ENCODE assay signal across 23 cellular contexts in the genomic region with DNA sequence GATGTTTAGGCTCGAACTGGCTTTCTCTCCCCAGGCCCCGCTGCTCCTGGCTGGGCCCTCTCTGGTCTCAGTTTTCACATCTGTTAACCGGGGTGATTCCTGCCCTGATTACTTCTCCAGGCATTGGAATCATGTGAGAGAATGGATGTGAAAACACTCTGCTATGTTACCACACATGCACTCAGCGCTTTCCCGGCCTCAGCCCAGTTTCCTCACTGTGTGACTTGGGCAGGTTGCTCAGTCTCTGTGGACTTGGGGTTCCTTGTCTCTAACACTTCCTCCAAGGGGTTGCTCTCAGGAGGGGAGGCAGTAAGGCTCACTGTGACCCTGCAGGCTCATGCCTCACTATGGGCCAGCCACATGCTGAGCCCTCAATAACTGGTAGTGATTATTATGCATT.
DNase-seq lines count a peak whose midpoint lies in the region; ATAC-seq and TF ChIP-seq lines count a peak whose summit lies in the region.
"Had no signal": no experiment of that assay in that cellular context is flagged by ENCODE, and none has a peak within 500 bp of the region (broad histone marks: within the 10 kb centered on the region; RNA-seq: fewer than 3 reads in every experiment).

No MANE protein-coding gene starts in this region.

- intact Hi-C loops in stomach (cut with DNase I; ENCODE audit: low total_unique reads) = loop anchor here (10.0 kb wide), 1 partner anchor 214 kb away; no protein-coding TSS in a partner anchor

- no peaks in the 10 kb centered on the region for H3K4me1 ChIP-seq in stomach
- H3K4me1 ChIP-seq: Caco-2 had no signal

- no peaks in the 10 kb centered on the region for H3K36me3 Mint-ChIP-seq in nephron (ENCODE audit: low read depth)

- H3K27ac Mint-ChIP-seq in nephron = peak overlapping the region; percentile 53 to 93 (median 87)
- H3K27ac Mint-ChIP-seq: CD4-positive, alpha-beta T cell had no signal

- no peak for ATAC-seq in GM19324 (IDR thresholded peaks at IDR 0.05; ENCODE audit: low FRiP score, unreplicated experiment)
- ATAC-seq: SK-N-SH treated with all-trans-retinoic acid at 6 μM for 48 hours had no signal

- DNase-seq in NB4 (ENCODE audit: low read depth) = peak; percentile 28
- peak; percentile 39 for DNase-seq in ecto neural progenitor cell (ENCODE audit: low spot score)
- peak; percentile 21 for DNase-seq in stomach
- no peak for DNase-seq in DMS114 treated with DMSO at 0.1 percent for 48 hours (lab: John Stamatoyannopoulos, UW; ENCODE audit: unreplicated experiment)
- no peak for DNase-seq in NCI-H748 treated with DMSO at 0.1 percent for 48 hours (lab: John Stamatoyannopoulos, UW)
- DNase-seq: Caco-2; CD4-positive, alpha-beta T cell; DMS153; HCEC 1CT; KBM-7; MM.1S; NCI-H1092; NCI-H1436 treated with DMSO at 0.1 percent for 48 hours; NCI-H1930; NCI-H2227 treated with DMSO at 0.1 percent for 48 hours; NCI-H510A; PC-9; RPMI8226; SHP77 treated with DMSO at 0.1 percent for 48 hours had no signal

- no peak for TF ChIP-seq EP300 in stomach (IDR thresholded peaks at IDR 0.05)

- H3K27ac ChIP-seq in stomach = no peak overlapping the region
- H3K27ac ChIP-seq: BLaER1, PC-9 had no signal

- TF ChIP-seq CTCF in NB4 (IDR thresholded peaks at IDR 0.05; ENCODE audit: low read depth, low read length) (no peak), nephron (IDR thresholded peaks at IDR 0.05; ENCODE audit: unreplicated experiment in 3 of 3) (no peak), stomach (IDR thresholded peaks at IDR 0.05) (no peak)

- WGBS in stomach, 5 donors = 85 to 95% (median 90%) methylated on average over 5 of the region's 5 CpGs

- TF ChIP-seq POLR2A in NB4 (IDR thresholded peaks at IDR 0.05; ENCODE audit: extremely low read depth, insufficient read length) = no peak
- TF ChIP-seq POLR2A in stomach (IDR thresholded peaks at IDR 0.05) = no peak

- no peaks in the 10 kb centered on the region for H3K36me3 ChIP-seq in stomach
- H3K36me3 ChIP-seq: BLaER1 had no signal

- H3K4me1 Mint-ChIP-seq in nephron = peaks cover 40% of the 10 kb centered on the region

- no peak overlapping the region for H3K4me3 ChIP-seq in NB4 (ENCODE audit: low read depth, low read length)
- H3K4me3 ChIP-seq in stomach = no peak overlapping the region
- H3K4me3 ChIP-seq: BLaER1, PC-9 had no signal

- peaks cover 16% of the 10 kb centered on the region for H3K27me3 Mint-ChIP-seq in nephron (ENCODE audit: low read depth)
- H3K27me3 Mint-ChIP-seq: CD4-positive, alpha-beta T cell had no signal

- H3K27me3 ChIP-seq in stomach = no peaks in the 10 kb centered on the region
- H3K27me3 ChIP-seq: BLaER1 had no signal

- H3K9me3 ChIP-seq in stomach = no peaks in the 10 kb centered on the region
- H3K9me3 ChIP-seq: BLaER1, Caco-2 had no signal

- no peak overlapping the region for H3K4me3 Mint-ChIP-seq in nephron
- H3K4me3 Mint-ChIP-seq: CD4-positive, alpha-beta T cell had no signal

- H3K9me3 Mint-ChIP-seq in nephron = no peaks in the 10 kb centered on the region
- H3K9me3 Mint-ChIP-seq: CD4-positive, alpha-beta T cell had no signal

Comparison
In these comparisons a context has a peak if more than half of its experiments do, and no peak if none do; other contexts are left out.
1. DNase-seq: peak in NB4 (single experiment), ecto neural progenitor cell (single experiment) and stomach (single experiment); none in DMS114 treated with DMSO at 0.1 percent for 48 hours (single experiment) and NCI-H748 treated with DMSO at 0.1 percent for 48 hours (single experiment).